ENCODE assay signal across 1 cellular context in the genomic region with DNA sequence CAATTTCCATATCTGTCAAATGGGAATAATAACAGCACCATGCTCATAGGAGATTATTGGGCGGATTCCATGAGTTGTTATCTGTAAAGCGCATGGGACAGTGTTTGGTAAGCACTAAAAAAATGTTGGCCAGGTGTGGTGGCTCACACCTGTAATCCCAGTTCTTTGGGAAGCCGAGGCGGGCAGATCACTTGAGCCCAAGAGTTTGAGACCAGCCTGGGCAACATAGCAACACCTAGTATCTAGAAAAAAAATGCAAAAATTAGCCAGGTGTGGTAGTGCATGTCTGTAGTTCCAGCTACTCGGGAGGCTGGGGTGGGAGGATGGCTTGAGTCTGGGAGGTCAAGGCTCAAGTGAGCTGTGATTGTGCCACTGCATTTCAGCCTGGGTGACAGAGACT.
A peak's percentile ranks its signal among the peaks of the same experiment; 100 is the strongest.
TF ChIP-seq lines count a peak whose summit lies in the region.

No MANE protein-coding gene starts in this region.

TF ChIP-seq in K562, 482 proteins besides CTCF, POLR2A, EP300 and RAD21:
- no peak for TF ChIP-seq HLTF (IDR thresholded peaks at IDR 0.05)
- TF ChIP-seq, protein P1, sequence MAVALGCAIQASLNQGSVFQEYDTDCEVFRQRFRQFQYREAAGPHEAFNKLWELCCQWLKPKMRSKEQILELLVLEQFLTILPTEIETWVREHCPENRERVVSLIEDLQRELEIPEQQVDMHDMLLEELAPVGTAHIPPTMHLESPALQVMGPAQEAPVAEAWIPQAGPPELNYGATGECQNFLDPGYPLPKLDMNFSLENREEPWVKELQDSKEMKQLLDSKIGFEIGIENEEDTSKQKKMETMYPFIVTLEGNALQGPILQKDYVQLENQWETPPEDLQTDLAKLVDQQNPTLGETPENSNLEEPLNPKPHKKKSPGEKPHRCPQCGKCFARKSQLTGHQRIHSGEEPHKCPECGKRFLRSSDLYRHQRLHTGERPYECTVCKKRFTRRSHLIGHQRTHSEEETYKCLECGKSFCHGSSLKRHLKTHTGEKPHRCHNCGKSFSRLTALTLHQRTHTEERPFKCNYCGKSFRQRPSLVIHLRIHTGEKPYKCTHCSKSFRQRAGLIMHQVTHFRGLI (CRISPR knock-in tag; IDR thresholded peaks at IDR 0.05) = no peak
- peak; percentile 33 for TF ChIP-seq RBM25 (IDR thresholded peaks at IDR 0.05; ENCODE audit: low read depth, low read length, severe bottlenecking)
